Comparison of ENCODE assay signal across 8 cellular contexts in the genomic region with DNA sequence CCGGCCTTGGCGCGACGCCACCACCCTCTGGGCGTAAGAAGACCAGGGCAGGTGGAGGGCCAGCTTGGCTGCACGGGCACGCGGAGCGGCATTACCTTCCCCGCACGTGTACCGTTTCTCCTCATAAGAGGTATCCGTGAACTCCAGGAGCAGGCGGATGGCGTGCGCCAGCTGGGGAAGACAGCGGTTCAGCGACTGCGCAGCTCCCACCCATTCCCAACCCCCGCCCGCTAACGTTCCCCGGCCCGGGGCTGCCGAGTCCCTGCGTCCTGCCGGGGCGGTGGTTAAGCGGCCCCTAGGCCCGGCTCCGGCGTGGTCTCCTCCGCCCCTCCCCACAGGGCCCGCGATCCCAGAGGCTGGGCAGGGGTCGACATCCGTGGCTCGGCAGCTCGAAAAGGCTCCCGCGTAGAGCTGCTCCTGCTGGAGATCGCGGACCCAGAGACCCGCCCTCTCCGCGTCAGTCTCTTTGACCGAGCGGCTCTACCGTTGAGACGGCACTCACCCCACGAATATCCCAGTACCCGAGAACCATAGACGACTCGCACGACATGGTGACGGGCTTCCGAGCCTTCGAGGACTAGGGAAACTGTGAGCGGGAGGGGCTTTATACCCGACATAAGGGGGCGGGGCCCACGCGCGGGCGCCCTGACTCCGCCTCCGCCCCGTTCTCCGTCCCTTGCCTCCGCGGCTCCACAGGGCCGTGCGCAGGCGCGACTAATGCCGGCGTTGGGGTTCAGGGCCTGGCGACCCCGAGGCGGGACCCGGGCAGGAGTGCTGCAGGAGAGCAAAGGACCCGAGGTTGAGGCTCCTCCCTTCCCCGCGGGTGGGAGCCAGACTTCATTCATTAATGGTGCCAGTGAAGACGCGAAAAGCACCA. TPM values are rescaled to one million over a fixed set of nuclear protein-coding genes. Genes with fewer than 3 reads are reported as not detected.
DNase-seq lines count a peak whose midpoint lies in the region; ATAC-seq, FAIRE-seq and TF ChIP-seq lines count a peak whose summit lies in the region.

No MANE protein-coding gene starts in this region.

- intact Hi-C loops in pancreas (cut with DNase I): no loop called here

- H3K9me3 Mint-ChIP-seq in CD4-positive, CD25-positive, alpha-beta regulatory T cell: no peaks in the 10 kb centered on the region
- H3K9me3 Mint-ChIP-seq in activated naive CD8-positive, alpha-beta T cell treated with anti-CD3 and anti-CD28 coated beads, Interleukin-2, amount 10 ng/mL, durations not matched to agents 7 days and 5 days: no peaks in the 10 kb centered on the region

- H3K4me1 Mint-ChIP-seq in CD4-positive, CD25-positive, alpha-beta regulatory T cell: peaks cover 7 to 22% (median 10%) of the 10 kb centered on the region in 4 donors
- peaks cover 11% of the 10 kb centered on the region for H3K4me1 Mint-ChIP-seq in activated naive CD8-positive, alpha-beta T cell treated with anti-CD3 and anti-CD28 coated beads, Interleukin-2, amount 10 ng/mL, durations not matched to agents 7 days and 5 days

- DNase-seq in CD4-positive, CD25-positive, alpha-beta regulatory T cell: peak; percentile 69 to 83 (median 77)
- peak; percentile 73 to 77 for DNase-seq in Kasumi-1 (lab: John Stamatoyannopoulos, UW)
- peak; percentile 86 for DNase-seq in SKM-1 treated with dmso at 0.1 percent for 144 hours (lab: John Stamatoyannopoulos, UW; ENCODE audit: unreplicated experiment)
- peak; percentile 84 for DNase-seq in activated naive CD8-positive, alpha-beta T cell treated with anti-CD3 and anti-CD28 coated beads, Interleukin-2, amount 10 ng/mL, durations not matched to agents 7 days and 5 days
- peak; percentile 70 to 85 for DNase-seq in cardiac muscle cell (ENCODE audit: low read depth in 1 of 2, low spot score in 1 of 2)
- DNase-seq in pancreas: peak; percentile 73 to 91 (median 84)

- no peak for FAIRE-seq in pancreas (lab: Jason Lieb, UNC)

- WGBS in pancreas, 2 donors: 1 to 2% methylated on average over 74 to 86 of the region's 86 CpGs
- WGBS in thymus: 3% methylated on average over 86 of the region's 86 CpGs

- H3K36me3 ChIP-seq in CD4-positive, CD25-positive, alpha-beta regulatory T cell (ENCODE audit: control insufficient read depth, insufficient read depth, low read length): peaks cover 2% of the 10 kb centered on the region
- peaks cover 20% of the 10 kb centered on the region for H3K36me3 ChIP-seq in cardiac muscle cell
- H3K36me3 ChIP-seq in pancreas: peaks cover 0 to 7% (median 0%) of the 10 kb centered on the region in 3 donors
- H3K36me3 ChIP-seq in thymus (ENCODE audit: control insufficient read depth, insufficient read depth): no peaks in the 10 kb centered on the region

- TF ChIP-seq CTCF in cardiac muscle cell (IDR thresholded peaks at IDR 0.05; ENCODE audit: low read depth, low read length) (no peak), pancreas (IDR thresholded peaks at IDR 0.05) (no peak)

- peak overlapping the region; percentile 82 to 93 (median 87) for H3K4me3 Mint-ChIP-seq in CD4-positive, CD25-positive, alpha-beta regulatory T cell
- peak overlapping the region; percentile 81 for H3K4me3 Mint-ChIP-seq in activated naive CD8-positive, alpha-beta T cell treated with anti-CD3 and anti-CD28 coated beads, Interleukin-2, amount 10 ng/mL, durations not matched to agents 7 days and 5 days

- peak overlapping the region; percentile 48 for H3K4me3 ChIP-seq in CD4-positive, CD25-positive, alpha-beta regulatory T cell (ENCODE audit: low read depth, low read length)
- H3K4me3 ChIP-seq in cardiac muscle cell (peak overlapping the region; percentile 53), pancreas (peak overlapping the region; percentile 34 to 82 (median 50)), thymus (ENCODE audit: low read length) (peak overlapping the region; percentile 63)

- H3K4me1 ChIP-seq in CD4-positive, CD25-positive, alpha-beta regulatory T cell (ENCODE audit: control insufficient read depth, insufficient read depth, low read length, poor library complexity, severe bottlenecking): peaks cover 15% of the 10 kb centered on the region
- peaks cover 5% of the 10 kb centered on the region for H3K4me1 ChIP-seq in cardiac muscle cell (ENCODE audit: low read depth)
- no peaks in the 10 kb centered on the region for H3K4me1 ChIP-seq in pancreas
- peaks cover 4% of the 10 kb centered on the region for H3K4me1 ChIP-seq in thymus (ENCODE audit: control insufficient read depth, insufficient read depth, low read length)

- H3K36me3 Mint-ChIP-seq in CD4-positive, CD25-positive, alpha-beta regulatory T cell: peaks cover 3% of the 10 kb centered on the region
- peaks cover 2% of the 10 kb centered on the region for H3K36me3 Mint-ChIP-seq in activated naive CD8-positive, alpha-beta T cell treated with anti-CD3 and anti-CD28 coated beads, Interleukin-2, amount 10 ng/mL, durations not matched to agents 7 days and 5 days

- ATAC-seq in CD4-positive, CD25-positive, alpha-beta regulatory T cell (ENCODE audit: low read depth in 2 of 2): peak; percentile 90 to 93
- ATAC-seq in GM21390 (IDR thresholded peaks at IDR 0.05; ENCODE audit: unreplicated experiment) (peak; percentile 94), pancreas (peak; percentile 98 to 99 (median 98))
- ATAC-seq in activated naive CD8-positive, alpha-beta T cell treated with anti-CD3 and anti-CD28 coated beads, Interleukin-2, amount 10 ng/mL, durations not matched to agents 7 days and 5 days (ENCODE audit: low read depth): peak; percentile 92

- H3K9me3 ChIP-seq in CD4-positive, CD25-positive, alpha-beta regulatory T cell (ENCODE audit: control insufficient read depth in 2 of 2, low read length in 2 of 2): no peaks in the 10 kb centered on the region
- H3K9me3 ChIP-seq in cardiac muscle cell (ENCODE audit: low read depth) (no peaks in the 10 kb centered on the region), pancreas (no peaks in the 10 kb centered on the region), thymus (ENCODE audit: control insufficient read depth) (no peaks in the 10 kb centered on the region)

- peaks cover 18% of the 10 kb centered on the region for H3K27me3 Mint-ChIP-seq in CD4-positive, CD25-positive, alpha-beta regulatory T cell
- H3K27me3 Mint-ChIP-seq in activated naive CD8-positive, alpha-beta T cell treated with anti-CD3 and anti-CD28 coated beads, Interleukin-2, amount 10 ng/mL, durations not matched to agents 7 days and 5 days: peaks cover 42% of the 10 kb centered on the region

- no peak overlapping the region for H3K27ac ChIP-seq in CD4-positive, CD25-positive, alpha-beta regulatory T cell (ENCODE audit: insufficient read depth, low read length, poor library complexity, severe bottlenecking)
- H3K27ac ChIP-seq in cardiac muscle cell (peak overlapping the region; percentile 64), pancreas (peak overlapping the region in 2 of 4 donors; percentile 39 to 64), thymus (ENCODE audit: low read depth) (no peak overlapping the region)

- H3K27me3 ChIP-seq in CD4-positive, CD25-positive, alpha-beta regulatory T cell (ENCODE audit: control insufficient read depth, insufficient read depth, low read length): peaks cover 22% of the 10 kb centered on the region
- H3K27me3 ChIP-seq in cardiac muscle cell (no peaks in the 10 kb centered on the region), pancreas (no peaks in the 10 kb centered on the region), thymus (ENCODE audit: control insufficient read depth, insufficient read depth) (peaks cover 21% of the 10 kb centered on the region)

- peak overlapping the region in 2 of 3 donors; percentile 17 to 92 for H3K27ac Mint-ChIP-seq in CD4-positive, CD25-positive, alpha-beta regulatory T cell
- peak overlapping the region; percentile 67 for H3K27ac Mint-ChIP-seq in activated naive CD8-positive, alpha-beta T cell treated with anti-CD3 and anti-CD28 coated beads, Interleukin-2, amount 10 ng/mL, durations not matched to agents 7 days and 5 days

- POLR2A ChIA-PET in activated naive CD8-positive, alpha-beta T cell treated with anti-CD3 and anti-CD28 coated beads, Interleukin-2, amount 10 ng/mL, durations not matched to agents 7 days and 5 days (lab: Charles Lee): interaction anchor here (1.2 kb wide), 1 partner anchor 640 kb away, joined by 3 read pairs; no protein-coding TSS in a partner anchor

RNA-seq across cellular contexts. Expression of a gene that starts 0.9 kb away (rescaled TPM):
- total RNA-seq in CD4-positive, CD25-positive, alpha-beta regulatory T cell: 5.3 TPM
- polyA plus RNA-seq in CD4-positive, CD25-positive, alpha-beta regulatory T cell: 10 to 100 TPM in 3 of 4 donors, 1 to 10 TPM in 1; 3.9 to 50.1 (median 48.7) TPM
- total RNA-seq in activated naive CD8-positive, alpha-beta T cell treated with anti-CD3 and anti-CD28 coated beads, Interleukin-2, amount 10 ng/mL, durations not matched to agents 7 days and 5 days: 1 to 10 TPM; 5.0 TPM
- total RNA-seq in cardiac muscle cell (46.9 and 65.8 TPM in 2 replicates), pancreas (10 to 100 TPM; 13.9 to 29.0 (median 19.1) TPM)
- polyA plus RNA-seq in cardiac muscle cell (139 and 167 TPM in 2 replicates), pancreas (10 to 100 TPM; 37.2 to 58.1 TPM), thymus (35.5 TPM)

RNA-seq across cellular contexts. Expression of a gene that starts 23.7 kb away (rescaled TPM):
- not detected for total RNA-seq in CD4-positive, CD25-positive, alpha-beta regulatory T cell
- not detected for polyA plus RNA-seq in CD4-positive, CD25-positive, alpha-beta regulatory T cell
- not detected for total RNA-seq in activated naive CD8-positive, alpha-beta T cell treated with anti-CD3 and anti-CD28 coated beads, Interleukin-2, amount 10 ng/mL, durations not matched to agents 7 days and 5 days
- total RNA-seq in cardiac muscle cell: not detected in 2 replicates
- polyA plus RNA-seq in cardiac muscle cell: 0.28 TPM in 1 of 2 replicates, not detected in the other
- 1 to 10 TPM in 5 of 6 donors, under 1 TPM in 1; 0.39 to 3.2 (median 1.4) TPM for total RNA-seq in pancreas
- 1 to 10 TPM in 1 of 2 donors, under 1 TPM in 1; 0.46 to 4.3 TPM for polyA plus RNA-seq in pancreas
- 0.02 TPM for polyA plus RNA-seq in thymus

RNA-seq across cellular contexts. Expression of a gene that starts 27.9 kb away (rescaled TPM):
- not detected for total RNA-seq in CD4-positive, CD25-positive, alpha-beta regulatory T cell
- not detected for polyA plus RNA-seq in CD4-positive, CD25-positive, alpha-beta regulatory T cell
- total RNA-seq in activated naive CD8-positive, alpha-beta T cell treated with anti-CD3 and anti-CD28 coated beads, Interleukin-2, amount 10 ng/mL, durations not matched to agents 7 days and 5 days: not detected
- total RNA-seq in cardiac muscle cell (0.21 TPM in 1 of 2 replicates, not detected in the other), pancreas (1 to 10 TPM in 3 of 6 donors, under 1 TPM in 3; 0.42 to 4.5 (median 1.1) TPM)
- polyA plus RNA-seq in cardiac muscle cell (not detected in 2 replicates), pancreas (1 to 10 TPM; 3.0 to 3.8 TPM), thymus (2.3 TPM)

RNA-seq across cellular contexts. Expression of a gene that starts 52.4 kb away (rescaled TPM):
- 18.7 TPM for total RNA-seq in CD4-positive, CD25-positive, alpha-beta regulatory T cell
- polyA plus RNA-seq in CD4-positive, CD25-positive, alpha-beta regulatory T cell: 100 to 1,000 TPM in 1 of 4 donors, 10 to 100 TPM in 2, not detected in 1; 38.8 to 123 (median 53.4) TPM
- not detected for total RNA-seq in activated naive CD8-positive, alpha-beta T cell treated with anti-CD3 and anti-CD28 coated beads, Interleukin-2, amount 10 ng/mL, durations not matched to agents 7 days and 5 days
- total RNA-seq in cardiac muscle cell (5.5 and 14.1 TPM in 2 replicates), pancreas (10 to 100 TPM in 3 of 6 donors, not detected in 3; 23.3 to 32.1 (median 26.9) TPM)
- polyA plus RNA-seq in cardiac muscle cell (10.7 and 33.1 TPM in 2 replicates), pancreas (10 to 100 TPM; 21.7 to 41.8 TPM), thymus (0.27 TPM)
